In genomic region chr22:49649166-49649565, GRCh38 we compare ENCODE assay signal across 24 cellular contexts.
A peak's percentile ranks its signal among the peaks of the same experiment; 100 is the strongest.
DNase-seq lines count a peak whose midpoint lies in the region; ATAC-seq, FAIRE-seq and TF ChIP-seq lines count a peak whose summit lies in the region.
"Had no signal": no experiment of that assay in that cellular context is flagged by ENCODE, and none has a peak within 500 bp of the region (broad histone marks: within the 10 kb centered on the region; RNA-seq: fewer than 3 reads in every experiment).

No MANE protein-coding gene starts in this region.

- H3K9me3 ChIP-seq in T-helper 17 cell (ENCODE audit: control insufficient read depth, low read length, poor library complexity, severe bottlenecking): no peaks in the 10 kb centered on the region
- no peaks in the 10 kb centered on the region for H3K9me3 ChIP-seq in mesenchymal stem cell (ENCODE audit: control insufficient read depth, low read length)
- H3K9me3 ChIP-seq in neuronal stem cell (replicated peaks in 1 of 2; ENCODE audit: control insufficient read depth in 2 of 2, insufficient read depth in 1 of 2, low read depth in 1 of 2, low read length in 2 of 2): peaks cover 0 to 3% of the 10 kb centered on the region in 2 donors
- H3K9me3 ChIP-seq: Caco-2 had no signal

- H2BK5ac ChIP-seq in mesenchymal stem cell (ENCODE audit: low read depth, low read length, poor library complexity, severe bottlenecking) (no peak overlapping the region), neuronal stem cell (ENCODE audit: low read length) (no peak overlapping the region)

- no peak for ATAC-seq in T-helper 17 cell
- ATAC-seq: CD8-positive, alpha-beta T cell had no signal

- H3K23ac ChIP-seq in mesenchymal stem cell (ENCODE audit: low read length in 2 of 2) (no peak overlapping the region), neuronal stem cell (ENCODE audit: low read depth, low read length, poor library complexity) (no peak overlapping the region)

- H3K14ac ChIP-seq in mesenchymal stem cell (ENCODE audit: low read length in 2 of 2): no peak overlapping the region
- H3K14ac ChIP-seq in neuronal stem cell (ENCODE audit: low read length): no peak overlapping the region

- peaks cover 38% of the 10 kb centered on the region for H3K4me1 Mint-ChIP-seq in activated T-cell treated with anti-CD3 and anti-CD28 coated beads, Interleukin-2, amount 50 U/mL, for 24 hours (ENCODE audit: low read depth)
- peaks cover 16% of the 10 kb centered on the region for H3K4me1 Mint-ChIP-seq in T-helper 17 cell

- H4K91ac ChIP-seq in mesenchymal stem cell (ENCODE audit: low read length) (no peak overlapping the region), neuronal stem cell (ENCODE audit: low read depth, low read length, poor library complexity) (no peak overlapping the region)

- H3K4me3 Mint-ChIP-seq in activated T-cell treated with anti-CD3 and anti-CD28 coated beads, Interleukin-2, amount 50 U/mL, for 24 hours: no peak overlapping the region
- H3K4me3 Mint-ChIP-seq in T-helper 17 cell: no peak overlapping the region
- H3K4me3 Mint-ChIP-seq: B cell; CD4-positive, CD25-positive, alpha-beta regulatory T cell; CD8-positive, alpha-beta T cell had no signal

- H3K27ac Mint-ChIP-seq in activated T-cell treated with anti-CD3 and anti-CD28 coated beads, Interleukin-2, amount 50 U/mL, for 24 hours: peak overlapping the region; percentile 7
- peak overlapping the region; percentile 65 for H3K27ac Mint-ChIP-seq in T-helper 17 cell
- H3K27ac Mint-ChIP-seq: B cell; CD4-positive, CD25-positive, alpha-beta regulatory T cell; CD8-positive, alpha-beta T cell had no signal

- no peak for TF ChIP-seq POLR2A in GM12892 (IDR thresholded peaks at IDR 0.05; ENCODE audit: low read depth, low read length)

- H2AFZ ChIP-seq in mesenchymal stem cell (ENCODE audit: low read depth, low read length): no peak overlapping the region
- H2AFZ ChIP-seq in neuronal stem cell (ENCODE audit: low read length): peak overlapping the region; percentile 25
- H2AFZ ChIP-seq: GM23248 had no signal

- H2AK5ac ChIP-seq in mesenchymal stem cell (ENCODE audit: low read length, severe bottlenecking): no peak overlapping the region
- H2AK5ac ChIP-seq in neuronal stem cell (ENCODE audit: low read depth, low read length): no peak overlapping the region

- H2BK12ac ChIP-seq in mesenchymal stem cell (ENCODE audit: low read length in 2 of 2): no peak overlapping the region
- H2BK12ac ChIP-seq in neuronal stem cell (ENCODE audit: low read length): no peak overlapping the region

- H3K4me3 ChIP-seq in mesenchymal stem cell (ENCODE audit: insufficient read depth in 1 of 2, low read depth in 1 of 2, low read length in 2 of 2): no peak overlapping the region
- H3K4me3 ChIP-seq in neuronal stem cell (ENCODE audit: low read length in 2 of 2): no peak overlapping the region
- H3K4me3 ChIP-seq: BLaER1, GM23248 had no signal

- H3K27me3 ChIP-seq in mesenchymal stem cell (ENCODE audit: control insufficient read depth in 1 of 2, insufficient read depth in 1 of 2, low read length in 2 of 2) (no peaks in the 10 kb centered on the region), neuronal stem cell (ENCODE audit: control insufficient read depth in 3 of 3, insufficient read depth in 3 of 3, low read depth in 1 of 3, low read length in 3 of 3) (peaks cover 0 to 19% (median 0%) of the 10 kb centered on the region in 3 experiments)
- H3K27me3 ChIP-seq: BLaER1 had no signal

- no peaks in the 10 kb centered on the region for H3K9me3 Mint-ChIP-seq in activated T-cell treated with anti-CD3 and anti-CD28 coated beads, Interleukin-2, amount 50 U/mL, for 24 hours
- H3K9me3 Mint-ChIP-seq: CD4-positive, CD25-positive, alpha-beta regulatory T cell; CD8-positive, alpha-beta T cell had no signal

- H4K8ac ChIP-seq in mesenchymal stem cell (ENCODE audit: low read length) (peak overlapping the region; percentile 49), neuronal stem cell (ENCODE audit: low read depth, low read length) (no peak overlapping the region)

- H3K4ac ChIP-seq in mesenchymal stem cell (ENCODE audit: low read depth in 1 of 2, low read length in 2 of 2) (no peak overlapping the region), neuronal stem cell (ENCODE audit: low read length) (no peak overlapping the region)

- H3K27ac ChIP-seq in mesenchymal stem cell (ENCODE audit: low read length, poor library complexity, severe bottlenecking) (no peak overlapping the region), neuronal stem cell (replicated peaks; ENCODE audit: low read length) (no peak overlapping the region)
- H3K27ac ChIP-seq: 22Rv1, BLaER1, C4-2B, GM23248 had no signal

- no peaks in the 10 kb centered on the region for H3K27me3 Mint-ChIP-seq in activated T-cell treated with anti-CD3 and anti-CD28 coated beads, Interleukin-2, amount 50 U/mL, for 24 hours
- H3K27me3 Mint-ChIP-seq in T-helper 17 cell: no peaks in the 10 kb centered on the region
- H3K27me3 Mint-ChIP-seq: B cell; CD4-positive, CD25-positive, alpha-beta regulatory T cell had no signal

- H3K79me1 ChIP-seq in mesenchymal stem cell (replicated peaks; ENCODE audit: low read length, poor library complexity, severe bottlenecking) (no peaks in the 10 kb centered on the region), neuronal stem cell (ENCODE audit: low read depth, low read length) (peaks cover 1% of the 10 kb centered on the region)

- no peak overlapping the region for H2BK15ac ChIP-seq in mesenchymal stem cell (ENCODE audit: low read depth, poor library complexity, severe bottlenecking)
- no peak overlapping the region for H2BK15ac ChIP-seq in neuronal stem cell (ENCODE audit: low read length)

- no peak for DNase-seq in activated T-cell treated with anti-CD3 and anti-CD28 coated beads, Interleukin-2, amount 50 U/mL, for 24 hours
- no peak for DNase-seq in activated T-cell treated with anti-CD3 and anti-CD28 coated beads, Interleukin-2, amount 50 U/mL, for 48 hours
- DNase-seq in T-helper 17 cell (no peak), mesenchymal stem cell (no peak), neuronal stem cell (ENCODE audit: low spot score) (no peak), GM12892 (ENCODE audit: insufficient read length) (no peak), frontal cortex (ENCODE audit: low spot score in 2 of 2) (no peak), NCI-H526 (lab: John Stamatoyannopoulos, UW) (no peak)
- DNase-seq: Caco-2; CD4-positive, CD25-positive, alpha-beta regulatory T cell; CD8-positive, alpha-beta T cell; DMS153; DND-41; GM23248; H7; HCEC 1CT had no signal

- H3K9ac ChIP-seq in mesenchymal stem cell (ENCODE audit: low read length) (no peak overlapping the region), neuronal stem cell (ENCODE audit: low read depth, low read length, poor library complexity) (no peak overlapping the region)
- H3K9ac ChIP-seq: BLaER1, GM23248 had no signal

- no peaks in the 10 kb centered on the region for H3K36me3 ChIP-seq in mesenchymal stem cell (ENCODE audit: control insufficient read depth in 1 of 2, insufficient read depth in 2 of 2, low read depth in 1 of 2, low read length in 2 of 2)
- no peaks in the 10 kb centered on the region for H3K36me3 ChIP-seq in neuronal stem cell (replicated peaks in 1 of 2; ENCODE audit: control insufficient read depth in 2 of 2, insufficient read depth in 2 of 2, low read length in 2 of 2)

- peaks cover 58% of the 10 kb centered on the region for H3K36me3 Mint-ChIP-seq in activated T-cell treated with anti-CD3 and anti-CD28 coated beads, Interleukin-2, amount 50 U/mL, for 24 hours (ENCODE audit: low read depth)
- H3K36me3 Mint-ChIP-seq in T-helper 17 cell (ENCODE audit: low read depth): peaks cover 4% of the 10 kb centered on the region

- no peak for FAIRE-seq in GM12892 (lab: Jason Lieb, UNC)
- FAIRE-seq in frontal cortex (lab: Jason Lieb, UNC): no peak
- FAIRE-seq: A204.1, G401.6, GM19239, H1 had no signal

- H2BK120ac ChIP-seq in mesenchymal stem cell (ENCODE audit: low read depth, low read length): no peak overlapping the region
- H2BK120ac ChIP-seq in neuronal stem cell (ENCODE audit: low read depth, low read length): no peak overlapping the region

- WGBS in mesenchymal stem cell: 87% methylated on average over 10 of the region's 11 CpGs
- WGBS in neuronal stem cell (ENCODE audit: extremely low coverage in 2 of 2, insufficient read length in 2 of 2, insufficient replicate concordance in 1 of 2), 2 donors: no CpG with 5 or more reads among the region's 11 CpGs

- no peak overlapping the region for H3K18ac ChIP-seq in mesenchymal stem cell (ENCODE audit: low read depth in 1 of 2, low read length in 2 of 2)
- H3K18ac ChIP-seq in neuronal stem cell (ENCODE audit: low read length): no peak overlapping the region

- H3K4me1 ChIP-seq in mesenchymal stem cell (ENCODE audit: control insufficient read depth, insufficient read depth, low read depth, low read length) (no peaks in the 10 kb centered on the region), neuronal stem cell (ENCODE audit: control insufficient read depth in 2 of 2, insufficient read depth in 1 of 2, low read depth in 1 of 2, low read length in 2 of 2) (peaks cover 9 to 16% of the 10 kb centered on the region in 2 donors)
- H3K4me1 ChIP-seq: Caco-2 had no signal

- H3K4me2 ChIP-seq in mesenchymal stem cell (ENCODE audit: low read length, poor library complexity, severe bottlenecking) (no peak overlapping the region), neuronal stem cell (ENCODE audit: insufficient read depth, low read length, poor library complexity, severe bottlenecking) (no peak overlapping the region)
- H3K4me2 ChIP-seq: BLaER1 had no signal
